ENCODE assay signal across 10 cellular contexts in genomic region chr3:11610044-11610671, GRCh38. TPM values are rescaled to one million over a fixed set of nuclear protein-coding genes. Genes with fewer than 3 reads are reported as not detected.
DNase-seq lines count a peak whose midpoint lies in the region; ATAC-seq and TF ChIP-seq lines count a peak whose summit lies in the region.
"Had no signal": no experiment of that assay in that cellular context is flagged by ENCODE, and none has a peak within 500 bp of the region (broad histone marks: within the 10 kb centered on the region; RNA-seq: fewer than 3 reads in every experiment).

No MANE protein-coding gene starts in this region.

- no peak for ATAC-seq in CD4-positive, CD25-positive, alpha-beta regulatory T cell (ENCODE audit: low read depth in 2 of 2)
- no peak for ATAC-seq in GM21576 (IDR thresholded peaks at IDR 0.05; ENCODE audit: unreplicated experiment)

- TF ChIP-seq CTCF in fibroblast of villous mesenchyme (IDR thresholded peaks at IDR 0.05; ENCODE audit: insufficient read depth, low read depth, low read length): no peak
- TF ChIP-seq CTCF in neural progenitor cell (IDR thresholded peaks at IDR 0.05): no peak

- H3K27ac Mint-ChIP-seq in CD4-positive, CD25-positive, alpha-beta regulatory T cell: peak overlapping the region in 2 of 3 donors; percentile 52 to 93
- H3K27ac Mint-ChIP-seq in neural progenitor cell: peak overlapping the region; percentile 89
- H3K27ac Mint-ChIP-seq: activated T-helper 2 cell treated with anti-CD3 and anti-CD28 coated beads, Interferon-gamma antibody, Interleukin-2, Interleukin-4, amounts not matched to agents 10 μg/mL and 5 μg/mL and 100 μg/mL, durations not matched to agents 14 hours and 24 hours and 36 hours had no signal

- peaks cover 99% of the 10 kb centered on the region for H3K79me2 ChIP-seq in neural progenitor cell (ENCODE audit: low read depth)

- H3K36me3 ChIP-seq in CD4-positive, CD25-positive, alpha-beta regulatory T cell (ENCODE audit: control insufficient read depth, insufficient read depth, low read length): no peaks in the 10 kb centered on the region
- H3K36me3 ChIP-seq in SJSA1 (peaks cover 9% of the 10 kb centered on the region; the same call in 1 of the 2 replicates), neural progenitor cell (no peaks in the 10 kb centered on the region)

- no peaks in the 10 kb centered on the region for H3K9me3 Mint-ChIP-seq in CD4-positive, CD25-positive, alpha-beta regulatory T cell
- peaks cover 3% of the 10 kb centered on the region for H3K9me3 Mint-ChIP-seq in neural progenitor cell
- H3K9me3 Mint-ChIP-seq: activated T-helper 2 cell treated with anti-CD3 and anti-CD28 coated beads, Interferon-gamma antibody, Interleukin-2, Interleukin-4, amounts not matched to agents 10 μg/mL and 5 μg/mL and 100 μg/mL, durations not matched to agents 14 hours and 24 hours and 36 hours had no signal

- peak overlapping the region; percentile 49 for H3K4me2 ChIP-seq in neural progenitor cell

- H3F3A ChIP-seq in neural progenitor cell (ENCODE audit: low read depth): peaks cover 23% of the 10 kb centered on the region

- H3K27me3 Mint-ChIP-seq in CD4-positive, CD25-positive, alpha-beta regulatory T cell: no peaks in the 10 kb centered on the region
- H3K27me3 Mint-ChIP-seq in neural progenitor cell (ENCODE audit: insufficient read depth, low read depth): peaks cover 7% of the 10 kb centered on the region

- no peaks in the 10 kb centered on the region for H3K4me1 ChIP-seq in CD4-positive, CD25-positive, alpha-beta regulatory T cell (ENCODE audit: control insufficient read depth, insufficient read depth, low read length, poor library complexity, severe bottlenecking)
- peaks cover 51% of the 10 kb centered on the region for H3K4me1 ChIP-seq in SJSA1 (replicated peaks)
- peaks cover 71% of the 10 kb centered on the region for H3K4me1 ChIP-seq in neural progenitor cell

- H3K36me3 Mint-ChIP-seq in CD4-positive, CD25-positive, alpha-beta regulatory T cell: peaks cover 17% of the 10 kb centered on the region
- peaks cover 39% of the 10 kb centered on the region for H3K36me3 Mint-ChIP-seq in neural progenitor cell

- H3K4me3 Mint-ChIP-seq in CD4-positive, CD25-positive, alpha-beta regulatory T cell: no peak overlapping the region
- H3K4me3 Mint-ChIP-seq in neural progenitor cell: peak overlapping the region; percentile 84

- no peak overlapping the region for H3K27ac ChIP-seq in CD4-positive, CD25-positive, alpha-beta regulatory T cell (ENCODE audit: insufficient read depth, low read length, poor library complexity, severe bottlenecking)
- H3K27ac ChIP-seq in SJSA1 (peak overlapping the region; percentile 82), neural progenitor cell (peak overlapping the region; percentile 75)

- H3K27me3 ChIP-seq in CD4-positive, CD25-positive, alpha-beta regulatory T cell (ENCODE audit: control insufficient read depth, insufficient read depth, low read length): no peaks in the 10 kb centered on the region
- no peaks in the 10 kb centered on the region for H3K27me3 ChIP-seq in SJSA1 (replicated peaks)
- no peaks in the 10 kb centered on the region for H3K27me3 ChIP-seq in neural progenitor cell

- no peaks in the 10 kb centered on the region for H3K9me3 ChIP-seq in CD4-positive, CD25-positive, alpha-beta regulatory T cell (ENCODE audit: control insufficient read depth in 2 of 2, low read length in 2 of 2)
- H3K9me3 ChIP-seq in SJSA1 (replicated peaks): no peaks in the 10 kb centered on the region
- H3K9me3 ChIP-seq in neural progenitor cell (ENCODE audit: low read depth): no peaks in the 10 kb centered on the region

- no peak overlapping the region for H3K9ac ChIP-seq in neural progenitor cell

- no peak for DNase-seq in CD4-positive, CD25-positive, alpha-beta regulatory T cell
- DNase-seq in SJSA1 (ENCODE audit: low read depth in 1 of 2, low spot score in 2 of 2) (peak; percentile 79 to 84), fibroblast of villous mesenchyme (ENCODE audit: low read depth) (peak; percentile 71), neural progenitor cell (ENCODE audit: low spot score) (peak; percentile 82), GM19238 (ENCODE audit: insufficient read length, low spot score) (no peak), iPS-NIHi11 (ENCODE audit: low spot score) (no peak)
- no peak for DNase-seq in stimulated activated CD4-positive, alpha-beta T cell treated with anti-CD3 and anti-CD28 coated beads, Interleukin-2, amount 100 ng/mL, for 24 hours
- DNase-seq: NCI-H69 had no signal

- H3K4me3 ChIP-seq in CD4-positive, CD25-positive, alpha-beta regulatory T cell (ENCODE audit: low read depth, low read length): no peak overlapping the region
- H3K4me3 ChIP-seq in SJSA1 (peak overlapping the region; percentile 19), fibroblast of villous mesenchyme (ENCODE audit: low read depth, low read length) (peak overlapping the region; percentile 29), neural progenitor cell (peak overlapping the region; percentile 1)

- H4K20me1 ChIP-seq in neural progenitor cell (ENCODE audit: low read depth): peaks cover 98% of the 10 kb centered on the region

- H2AFZ ChIP-seq in neural progenitor cell (replicated peaks): no peak overlapping the region

- H3K4me1 Mint-ChIP-seq in CD4-positive, CD25-positive, alpha-beta regulatory T cell: peaks cover 0 to 59% (median 26%) of the 10 kb centered on the region in 4 donors
- peaks cover 94% of the 10 kb centered on the region for H3K4me1 Mint-ChIP-seq in neural progenitor cell

RNA-seq across cellular contexts. Expression of gene VGLL4, which starts 33.6 kb away (rescaled TPM):
- total RNA-seq in CD4-positive, CD25-positive, alpha-beta regulatory T cell: 16.3 TPM
- polyA plus RNA-seq in CD4-positive, CD25-positive, alpha-beta regulatory T cell: 10 to 100 TPM in 3 of 4 donors, 1 to 10 TPM in 1; 8.5 to 15.6 (median 12.8) TPM
- total RNA-seq in SJSA1 (2014; rRNA removed; shearing (Covaris generic)): 14.7 and 26.9 TPM in 2 replicates
- total RNA-seq in fibroblast of villous mesenchyme (45.7 and 65.6 TPM in 2 replicates), neural progenitor cell (ENCODE audit: low replicate concordance) (82.6 and 111 TPM in 2 replicates)

Comparison
In these comparisons a context has a peak if more than half of its experiments do, and no peak if none do; other contexts are left out.
1. DNase-seq: peak in SJSA1 (2 of 2), fibroblast of villous mesenchyme (single experiment) and neural progenitor cell (single experiment); none in CD4-positive, CD25-positive, alpha-beta regulatory T cell (0 of 3), GM19238 (single experiment), iPS-NIHi11 (single experiment) and stimulated activated CD4-positive, alpha-beta T cell treated with anti-CD3 and anti-CD28 coated beads, Interleukin-2, amount 100 ng/mL, for 24 hours (0 of 2).